In genomic region chr9:93447642-93448041, GRCh38 we compare ENCODE assay signal across 23 cellular contexts.
"Had no signal": no experiment of that assay in that cellular context is flagged by ENCODE, and none has a peak within 500 bp of the region (broad histone marks: within the 10 kb centered on the region; RNA-seq: fewer than 3 reads in every experiment).

No MANE protein-coding gene starts in this region.

- H3K27ac ChIP-seq: adrenal gland, breast epithelium, coronary artery, parathyroid adenoma, sigmoid colon, spleen, thyroid gland had no signal

- H3K9me3 Mint-ChIP-seq: activated CD4-positive, alpha-beta memory T cell treated with anti-CD3 and anti-CD28 coated beads for 36 hours; activated T-helper 1 cell treated with anti-CD3 and anti-CD28 coated beads, Interleukin-12 subunit alpha, Interleukin-12 subunit beta, Interleukin-2, Interleukin-4 antibody, amounts not matched to agents 30 ng/mL and 10 ng/mL and 1 ng/mL, durations not matched to agents 14 hours and 24 hours and 36 hours; mesothelial cell of epicardium; stimulated activated naive B cell treated with anti-CD40 and anti-IgM and Interleukin-4, amounts not matched to agents 10 μg/mL and 1 μg/mL and 100 μg/mL, for 72 hours; T-helper 2 cell treated with Interferon-gamma antibody and Interleukin-4, amounts not matched to agents 5 μg/mL and 100 μg/mL, for 36 hours; WTC11 had no signal

- ATAC-seq: left lobe of liver; stimulated activated naive B cell treated with anti-CD40 and anti-IgM and Interleukin-4, amounts not matched to agents 10 μg/mL and 1 μg/mL and 100 μg/mL, for 72 hours; WTC11 had no signal

- H3K9ac ChIP-seq: parathyroid adenoma had no signal

- H3K27me3 ChIP-seq: adrenal gland, breast epithelium, sigmoid colon, spleen, thyroid gland had no signal

- H2AFZ ChIP-seq: parathyroid adenoma had no signal

- H3K27me3 Mint-ChIP-seq: activated CD4-positive, alpha-beta memory T cell treated with anti-CD3 and anti-CD28 coated beads for 36 hours; stimulated activated naive B cell treated with anti-CD40 and anti-IgM and Interleukin-4, amounts not matched to agents 10 μg/mL and 1 μg/mL and 100 μg/mL, for 72 hours had no signal

- FAIRE-seq: astrocyte, endometrium, frontal cortex, kidney had no signal

- DNase-seq: activated CD4-positive, alpha-beta memory T cell treated with anti-CD3 and anti-CD28 coated beads for 36 hours; activated CD4-positive, alpha-beta T cell treated with anti-CD3 and anti-CD28 coated beads for 4 hours; activated naive CD4-positive, alpha-beta T cell; adrenal gland; hypothalamus; kidney; sigmoid colon; spleen; stimulated activated CD4-positive, alpha-beta T cell treated with anti-CD3 and anti-CD28 coated beads, Interleukin-4, amount 100 ng/mL, for 4 hours; stimulated activated naive B cell treated with anti-CD40 and anti-IgM and Interleukin-4, amounts not matched to agents 10 μg/mL and 1 μg/mL and 100 μg/mL, for 72 hours; thyroid gland had no signal

- H3K4me3 Mint-ChIP-seq: activated CD4-positive, alpha-beta memory T cell treated with anti-CD3 and anti-CD28 coated beads for 36 hours; activated T-helper 1 cell treated with anti-CD3 and anti-CD28 coated beads, Interleukin-12 subunit alpha, Interleukin-12 subunit beta, Interleukin-2, Interleukin-4 antibody, amounts not matched to agents 30 ng/mL and 10 ng/mL and 1 ng/mL, durations not matched to agents 14 hours and 24 hours and 36 hours; mesothelial cell of epicardium; stimulated activated naive B cell treated with anti-CD40 and anti-IgM and Interleukin-4, amounts not matched to agents 10 μg/mL and 1 μg/mL and 100 μg/mL, for 72 hours; T-helper 2 cell treated with Interferon-gamma antibody and Interleukin-4, amounts not matched to agents 5 μg/mL and 100 μg/mL, for 36 hours; WTC11 had no signal

- H3K9me3 ChIP-seq: adrenal gland, breast epithelium, sigmoid colon, spleen, thyroid gland had no signal

- H3K36me3 ChIP-seq: breast epithelium had no signal

- H3K4me3 ChIP-seq: adrenal gland, breast epithelium, coronary artery, lung, sigmoid colon, spleen, thyroid gland had no signal

- H3K79me2 ChIP-seq: parathyroid adenoma had no signal

- H3K27ac Mint-ChIP-seq: activated T-helper 1 cell treated with anti-CD3 and anti-CD28 coated beads, Interleukin-12 subunit alpha, Interleukin-12 subunit beta, Interleukin-2, Interleukin-4 antibody, amounts not matched to agents 30 ng/mL and 10 ng/mL and 1 ng/mL, durations not matched to agents 14 hours and 24 hours and 36 hours; mesothelial cell of epicardium; stimulated activated naive B cell treated with anti-CD40 and anti-IgM and Interleukin-4, amounts not matched to agents 10 μg/mL and 1 μg/mL and 100 μg/mL, for 72 hours; WTC11 had no signal

- H3K4me1 ChIP-seq: parathyroid adenoma had no signal
